ENCODE assay signal across 8 cellular contexts in the genomic region with DNA sequence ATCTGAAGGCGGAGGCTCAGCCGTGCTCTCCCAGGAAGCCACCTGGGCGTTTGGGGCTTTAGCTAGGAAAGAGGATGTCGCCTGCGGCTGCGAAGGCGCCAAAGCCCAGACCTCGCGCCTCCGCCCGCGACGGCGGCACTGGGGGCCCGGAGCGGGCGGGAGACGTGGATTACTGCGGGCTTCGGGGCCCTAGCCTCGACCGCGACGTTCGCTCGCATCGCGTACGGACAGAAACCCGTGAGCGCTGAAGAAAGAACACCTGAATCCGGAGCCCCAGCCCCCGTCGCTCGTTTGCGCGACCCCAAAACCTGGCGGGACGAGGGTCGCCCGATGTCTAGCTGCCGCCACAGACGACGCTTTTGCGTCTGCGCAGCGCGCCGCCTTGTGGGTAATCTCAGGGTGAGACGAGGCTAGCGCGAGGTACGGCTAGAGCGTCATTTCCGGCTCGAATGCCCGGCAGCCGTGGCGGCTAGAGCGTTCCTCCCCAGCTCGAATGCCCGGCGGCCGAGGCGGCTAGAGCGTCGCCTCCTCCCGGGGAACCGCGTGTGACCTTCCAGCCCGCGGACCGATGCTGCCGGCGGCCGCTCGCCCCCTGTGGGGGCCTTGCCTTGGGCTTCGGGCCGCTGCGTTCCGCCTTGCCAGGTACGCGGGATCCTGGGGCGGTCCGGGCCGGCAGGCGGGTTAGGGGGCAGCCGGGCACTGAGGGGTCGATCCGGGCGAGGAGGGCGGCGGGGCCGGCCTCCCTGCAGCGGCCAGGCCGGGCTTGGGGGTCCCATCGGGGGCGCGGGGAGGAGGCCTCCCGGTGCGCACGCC. TPM values are rescaled to one million over a fixed set of nuclear protein-coding genes. Genes with fewer than 3 reads are reported as not detected.
DNase-seq lines count a peak whose midpoint lies in the region; ATAC-seq, FAIRE-seq and TF ChIP-seq lines count a peak whose summit lies in the region.

A gene (plus strand): TSS at position 434 of the 813 bp plus-strand sequence. CDS start 135 bp downstream, at position 569.

- TF ChIP-seq POLR2A in GM12891 (IDR thresholded peaks at IDR 0.05; ENCODE audit: low read depth, low read length), result peak; percentile 96
- peak; percentile 84 for TF ChIP-seq POLR2A in prostate gland (IDR thresholded peaks at IDR 0.05)

- no peaks in the 10 kb centered on the region for H3K9me3 ChIP-seq in prostate gland

- ATAC-seq in HG02798 (IDR thresholded peaks at IDR 0.05; ENCODE audit: poor library complexity, unreplicated experiment) (peak; percentile 89), left ventricle myocardium superior (peak; percentile 93)

- intact Hi-C loops in left ventricle myocardium superior (cut with micrococcal nuclease), result no loop called here
- intact Hi-C loops in prostate gland (cut with DNase I), result no loop called here

- peak within 1 kb of the TSS; percentile 91 to 96 for H3K27ac ChIP-seq in prostate gland

- TF ChIP-seq CTCF in prostate gland (IDR thresholded peaks at IDR 0.05), result peak in 3 of 4 experiments; percentile 24 to 74 (median 57)

- H3K36me3 Mint-ChIP-seq in T-helper 1 cell treated with Interleukin-12 subunit alpha and Interleukin-12 subunit beta and Interleukin-4 antibody, amounts not matched to agents 30 μg/mL and 1 μg/mL, for 36 hours (ENCODE audit: low read depth), result peaks cover 37% of the 10 kb centered on the region

- peak; percentile 99 for FAIRE-seq in GM12891 (lab: Jason Lieb, UNC)

- peaks cover 12% of the 10 kb centered on the region for H3K4me1 Mint-ChIP-seq in T-helper 1 cell treated with Interleukin-12 subunit alpha and Interleukin-12 subunit beta and Interleukin-4 antibody, amounts not matched to agents 30 μg/mL and 1 μg/mL, for 36 hours (ENCODE audit: low read depth)

- H3K27me3 ChIP-seq in prostate gland (replicated peaks; ENCODE audit: insufficient read depth), result no peaks in the 10 kb centered on the region

- H3K4me1 ChIP-seq in prostate gland (replicated peaks), result peaks cover 25% of the 10 kb centered on the region

- WGBS in prostate gland, result under 1% methylated on average over 82 of the region's 102 CpGs

- H3K27me3 Mint-ChIP-seq in T-helper 1 cell treated with Interleukin-12 subunit alpha and Interleukin-12 subunit beta and Interleukin-4 antibody, amounts not matched to agents 30 μg/mL and 1 μg/mL, for 36 hours (ENCODE audit: low read depth), result no peaks in the 10 kb centered on the region

- H3K9me3 Mint-ChIP-seq in T-helper 1 cell treated with Interleukin-12 subunit alpha and Interleukin-12 subunit beta and Interleukin-4 antibody, amounts not matched to agents 30 μg/mL and 1 μg/mL, for 36 hours, result no peaks in the 10 kb centered on the region

- peaks cover 0 to 6% of the 10 kb centered on the region in 2 donors for H3K36me3 ChIP-seq in prostate gland

- DNase-seq in GM12891 (ENCODE audit: insufficient read length, low spot score) (peak; percentile 99), NCI-H146 treated with DMSO at 0.1 percent for 48 hours (lab: John Stamatoyannopoulos, UW; ENCODE audit: unreplicated experiment) (peak; percentile 84), amniotic stem cell (lab: John Stamatoyannopoulos, UW) (peak; percentile 71), left ventricle myocardium superior (peak; percentile 96), prostate gland (ENCODE audit: low spot score) (peak; percentile 94), ureter (ENCODE audit: low spot score) (peak; percentile 93)

- peak within 1 kb of the TSS; percentile 90 for H3K4me3 Mint-ChIP-seq in T-helper 1 cell treated with Interleukin-12 subunit alpha and Interleukin-12 subunit beta and Interleukin-4 antibody, amounts not matched to agents 30 μg/mL and 1 μg/mL, for 36 hours

- peak within 1 kb of the TSS; percentile 89 for H3K27ac Mint-ChIP-seq in T-helper 1 cell treated with Interleukin-12 subunit alpha and Interleukin-12 subunit beta and Interleukin-4 antibody, amounts not matched to agents 30 μg/mL and 1 μg/mL, for 36 hours

- peak within 1 kb of the TSS; percentile 73 to 95 for H3K4me3 ChIP-seq in prostate gland

TF ChIP-seq in GM12891, 5 proteins besides CTCF, POLR2A, EP300 and RAD21:
- TF ChIP-seq SPI1 (IDR thresholded peaks at IDR 0.05; ENCODE audit: low read depth, low read length), result no peak
- peak; percentile 13 for TF ChIP-seq PAX5 (IDR thresholded peaks at IDR 0.05; ENCODE audit: insufficient read depth, low read length, severe bottlenecking)
- TF ChIP-seq POLR2AphosphoS5 (IDR thresholded peaks at IDR 0.05; ENCODE audit: low read depth, low read length), result peak; percentile 96
- peak; percentile 87 for TF ChIP-seq TAF1 (IDR thresholded peaks at IDR 0.05; ENCODE audit: low read depth, low read length)
- peak; percentile 80; the same call in 1 of the 2 replicates for TF ChIP-seq POU2F2 (IDR thresholded peaks at IDR 0.05; ENCODE audit: low read depth, low read length)

RNA-seq across cellular contexts. Expression of the gene that starts here (rescaled TPM):
- 103 TPM for polyA plus RNA-seq in GM12891 (2012; ENCODE audit: low read depth, missing spikeins)
- total RNA-seq in left ventricle myocardium superior (184 TPM), prostate gland (10 to 100 TPM; 53.4 to 63.5 TPM), ureter (59.8 TPM)

Comparison
In these comparisons a context has a peak if more than half of its experiments do, and no peak if none do; other contexts are left out.
1. Peak in every context shown above with its lines: DNase-seq, ATAC-seq, H3K4me3 ChIP-seq and H3K27ac ChIP-seq.